In the genomic region with DNA sequence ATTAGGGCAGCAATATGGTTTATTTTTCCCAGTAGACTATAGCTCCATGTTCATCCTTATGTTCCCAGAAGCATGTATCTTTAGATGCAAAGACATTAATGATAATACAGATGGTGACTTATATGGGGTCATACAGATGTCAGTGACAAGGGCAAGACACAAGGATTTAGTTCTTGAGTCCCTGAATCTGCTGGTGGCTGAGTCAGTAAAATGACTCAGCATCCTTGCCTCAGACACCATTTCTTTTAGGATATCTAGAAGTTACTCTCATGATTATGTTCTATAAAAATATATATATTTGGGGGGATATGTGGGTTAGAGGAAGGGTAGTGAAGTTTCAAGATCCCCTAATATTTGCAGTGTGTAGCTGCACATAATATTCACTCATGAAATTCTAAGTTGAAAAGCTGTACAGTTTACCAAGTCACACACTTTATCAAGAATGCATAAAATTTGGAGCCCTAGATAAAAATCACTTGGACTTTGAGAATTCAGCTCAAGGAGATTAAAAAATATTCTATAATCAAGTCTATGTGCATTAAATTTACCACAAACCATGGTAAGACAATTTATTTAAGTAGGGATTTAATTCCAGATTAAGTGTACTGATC, we compare ENCODE assay signal across 18 cellular contexts.
A peak's percentile ranks its signal among the peaks of the same experiment; 100 is the strongest.
DNase-seq lines count a peak whose midpoint lies in the region; ATAC-seq, FAIRE-seq and TF ChIP-seq lines count a peak whose summit lies in the region.
"Had no signal": no experiment of that assay in that cellular context is flagged by ENCODE, and none has a peak within 500 bp of the region (broad histone marks: within the 10 kb centered on the region; RNA-seq: fewer than 3 reads in every experiment).

No MANE protein-coding gene starts in this region.

- no peak overlapping the region for H3K9ac ChIP-seq in astrocyte (ENCODE audit: low read length)

- no peak overlapping the region for H3K4me3 Mint-ChIP-seq in astrocyte (ENCODE audit: unreplicated experiment)
- H3K4me3 Mint-ChIP-seq: activated CD4-positive, alpha-beta memory T cell treated with anti-CD3 and anti-CD28 coated beads, Interleukin-2, amount 10 ng/mL, durations not matched to agents 7 days and 5 days; stimulated activated memory B cell treated with anti-CD40 and anti-IgM and Interleukin-4, amounts not matched to agents 10 μg/mL and 1 μg/mL and 100 μg/mL, for 72 hours had no signal

- no peaks in the 10 kb centered on the region for H4K20me1 ChIP-seq in astrocyte (ENCODE audit: insufficient read depth, low read length)

- H3K4me3 ChIP-seq in ACC112 (ENCODE audit: low read depth, low read length) (no peak overlapping the region), astrocyte (ENCODE audit: insufficient read depth, low read depth, low read length) (no peak overlapping the region), fibroblast of villous mesenchyme (ENCODE audit: low read depth, low read length) (no peak overlapping the region)
- H3K4me3 ChIP-seq: colonic mucosa, ovary, upper lobe of right lung had no signal

- peaks cover 4% of the 10 kb centered on the region for H3K36me3 Mint-ChIP-seq in astrocyte (ENCODE audit: low read depth, unreplicated experiment)
- H3K36me3 Mint-ChIP-seq: stimulated activated memory B cell treated with anti-CD40 and anti-IgM and Interleukin-4, amounts not matched to agents 10 μg/mL and 1 μg/mL and 100 μg/mL, for 72 hours had no signal

- peak; percentile 76 for DNase-seq in LHCN-M2 (ENCODE audit: low read depth)
- DNase-seq in astrocyte (ENCODE audit: low read depth): no peak
- peak; percentile 53 for DNase-seq in fibroblast of villous mesenchyme (ENCODE audit: low read depth)
- no peak for DNase-seq in GM19239 (ENCODE audit: insufficient read length, low spot score)
- DNase-seq in epidermal melanocyte (ENCODE audit: insufficient read length, low spot score): no peak
- no peak for DNase-seq in sciatic nerve (ENCODE audit: low spot score)
- DNase-seq: activated CD4-positive, alpha-beta memory T cell treated with anti-CD3 and anti-CD28 coated beads, Interleukin-2, amount 10 ng/mL, durations not matched to agents 7 days and 5 days; colonic mucosa; COR-L47; NCI-H146; NCI-H446; ovary; upper lobe of right lung had no signal

- H2AFZ ChIP-seq in ACC112 (ENCODE audit: low read length, unreplicated experiment) (no peak overlapping the region), astrocyte (ENCODE audit: low read depth, low read length) (no peak overlapping the region)

- H3K27me3 Mint-ChIP-seq in astrocyte (ENCODE audit: low read depth, unreplicated experiment): no peaks in the 10 kb centered on the region

- H3K4me2 ChIP-seq in astrocyte (ENCODE audit: low read length): no peak overlapping the region

- no peaks in the 10 kb centered on the region for H3K36me3 ChIP-seq in ACC112 (ENCODE audit: insufficient read depth, low read length)
- no peaks in the 10 kb centered on the region for H3K36me3 ChIP-seq in astrocyte (ENCODE audit: insufficient read depth, low read length)
- H3K36me3 ChIP-seq: colonic mucosa, ovary, upper lobe of right lung had no signal

- H3K4me1 ChIP-seq in ACC112 (ENCODE audit: control insufficient read depth, insufficient read depth, low read length, unreplicated experiment) (peaks cover 34% of the 10 kb centered on the region), astrocyte (ENCODE audit: insufficient read depth, low read length) (peaks cover 7% of the 10 kb centered on the region)
- H3K4me1 ChIP-seq: colonic mucosa had no signal

- H3K79me2 ChIP-seq in ACC112 (ENCODE audit: control insufficient read depth, insufficient read depth, low read length, unreplicated experiment) (no peaks in the 10 kb centered on the region), astrocyte (ENCODE audit: insufficient read depth, low read length) (no peaks in the 10 kb centered on the region)

- TF ChIP-seq CTCF in astrocyte (IDR thresholded peaks at IDR 0.05; ENCODE audit: insufficient read depth, low read depth, low read length) (no peak), fibroblast of villous mesenchyme (IDR thresholded peaks at IDR 0.05; ENCODE audit: insufficient read depth, low read depth, low read length) (no peak)

- peak overlapping the region; percentile 77 for H3K27ac ChIP-seq in ACC112 (ENCODE audit: low read depth, low read length)
- no peak overlapping the region for H3K27ac ChIP-seq in astrocyte (ENCODE audit: low read depth, low read length)
- H3K27ac ChIP-seq: ovary, upper lobe of right lung had no signal

- H3K27me3 ChIP-seq in ACC112 (ENCODE audit: insufficient read depth, low read length): no peaks in the 10 kb centered on the region
- no peaks in the 10 kb centered on the region for H3K27me3 ChIP-seq in astrocyte (ENCODE audit: insufficient read depth, low read length)
- H3K27me3 ChIP-seq: colonic mucosa, ovary, upper lobe of right lung had no signal

- H3K27ac Mint-ChIP-seq in astrocyte (ENCODE audit: unreplicated experiment): peak overlapping the region; percentile 92
- H3K27ac Mint-ChIP-seq: activated CD4-positive, alpha-beta memory T cell treated with anti-CD3 and anti-CD28 coated beads, Interleukin-2, amount 10 ng/mL, durations not matched to agents 7 days and 5 days; stimulated activated memory B cell treated with anti-CD40 and anti-IgM and Interleukin-4, amounts not matched to agents 10 μg/mL and 1 μg/mL and 100 μg/mL, for 72 hours had no signal

- intact Hi-C loops in sciatic nerve (cut with DNase I): no loop called here

- peak; percentile 92 for FAIRE-seq in astrocyte (lab: Jason Lieb, UNC)
- no peak for FAIRE-seq in GM19239 (lab: Jason Lieb, UNC)
- FAIRE-seq: GM12891 had no signal

- peaks cover 22% of the 10 kb centered on the region for H3K4me1 Mint-ChIP-seq in astrocyte (ENCODE audit: low read depth, unreplicated experiment)
- H3K4me1 Mint-ChIP-seq: activated CD4-positive, alpha-beta memory T cell treated with anti-CD3 and anti-CD28 coated beads, Interleukin-2, amount 10 ng/mL, durations not matched to agents 7 days and 5 days; stimulated activated memory B cell treated with anti-CD40 and anti-IgM and Interleukin-4, amounts not matched to agents 10 μg/mL and 1 μg/mL and 100 μg/mL, for 72 hours had no signal

- no peaks in the 10 kb centered on the region for H3K9me3 ChIP-seq in astrocyte (ENCODE audit: insufficient read depth, low read depth, low read length)
- H3K9me3 ChIP-seq: colonic mucosa, ovary, upper lobe of right lung had no signal

- ATAC-seq in GM19397 (IDR thresholded peaks at IDR 0.05; ENCODE audit: unreplicated experiment): no peak
- ATAC-seq in sciatic nerve: no peak
- ATAC-seq: left lobe of liver; stimulated activated memory B cell treated with anti-CD40 and anti-IgM and Interleukin-4, amounts not matched to agents 10 μg/mL and 1 μg/mL and 100 μg/mL, for 72 hours; upper lobe of right lung had no signal

- H3K9me3 Mint-ChIP-seq in astrocyte (ENCODE audit: unreplicated experiment): peaks cover 3% of the 10 kb centered on the region
- H3K9me3 Mint-ChIP-seq: activated CD4-positive, alpha-beta memory T cell treated with anti-CD3 and anti-CD28 coated beads, Interleukin-2, amount 10 ng/mL, durations not matched to agents 7 days and 5 days; stimulated activated memory B cell treated with anti-CD40 and anti-IgM and Interleukin-4, amounts not matched to agents 10 μg/mL and 1 μg/mL and 100 μg/mL, for 72 hours had no signal

Comparison
In these comparisons a context has a peak if more than half of its experiments do, and no peak if none do; other contexts are left out.
1. DNase-seq: peak in LHCN-M2 (single experiment) and fibroblast of villous mesenchyme (single experiment); none in astrocyte (single experiment), GM19239 (single experiment), epidermal melanocyte (single experiment) and sciatic nerve (single experiment).